Comparison of ENCODE assay signal across 11 cellular contexts in the genomic region with DNA sequence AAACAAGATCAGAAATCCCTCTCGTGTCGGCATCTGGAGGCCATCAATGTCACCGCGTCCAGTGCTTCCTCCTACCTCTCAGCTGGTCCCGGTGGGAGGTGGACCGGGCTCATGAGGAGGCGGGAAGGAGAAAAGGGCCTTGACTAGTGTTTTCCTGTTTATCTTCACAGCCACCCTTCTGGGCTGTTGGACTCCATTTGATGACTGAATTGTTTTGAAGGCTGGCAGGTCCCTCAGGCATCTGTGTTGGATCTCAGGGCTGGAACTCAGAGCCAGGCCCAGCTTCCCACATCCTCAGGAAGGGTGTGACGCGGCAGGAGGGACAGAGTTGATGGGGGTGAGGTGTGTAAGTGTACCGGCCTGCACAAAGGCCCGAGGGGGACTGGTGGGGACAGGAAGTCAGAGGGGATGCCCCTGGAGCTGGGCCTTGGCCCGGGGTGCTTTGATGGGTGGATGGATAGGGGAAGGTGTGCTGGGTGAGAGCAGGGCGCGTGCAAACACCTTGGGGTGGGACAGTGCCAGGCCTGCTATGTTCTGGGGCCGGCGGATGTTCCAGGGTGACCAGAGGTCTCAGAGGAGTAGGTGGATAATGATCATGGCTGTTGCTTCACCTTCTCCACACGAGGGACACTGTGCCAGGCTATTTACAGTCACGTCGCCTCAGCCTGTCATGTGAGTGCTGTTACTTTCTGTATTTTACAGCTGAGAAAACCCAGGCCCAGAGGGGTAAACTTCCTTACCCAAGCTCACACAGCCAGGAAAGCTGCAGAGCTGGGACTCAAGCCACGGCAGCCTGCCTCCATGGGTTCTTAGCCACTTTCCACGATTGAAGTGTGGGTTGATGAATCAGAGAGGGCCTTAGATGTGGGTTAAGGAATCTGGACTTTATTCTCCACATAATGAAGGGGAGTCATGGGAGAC. TPM values are rescaled to one million over a fixed set of nuclear protein-coding genes. Genes with fewer than 3 reads are reported as not detected.
A peak's percentile ranks its signal among the peaks of the same experiment; 100 is the strongest.
DNase-seq lines count a peak whose midpoint lies in the region; ATAC-seq and TF ChIP-seq lines count a peak whose summit lies in the region.
"Had no signal": no experiment of that assay in that cellular context is flagged by ENCODE, and none has a peak within 500 bp of the region (broad histone marks: within the 10 kb centered on the region; RNA-seq: fewer than 3 reads in every experiment).

No MANE protein-coding gene starts in this region.

- H3K23ac ChIP-seq in neuronal stem cell (ENCODE audit: low read depth, low read length, poor library complexity): no peak overlapping the region

- no peaks in the 10 kb centered on the region; the same call in 1 of the 2 replicates for H3K36me3 ChIP-seq in MG63
- H3K36me3 ChIP-seq in gastroesophageal sphincter: peaks cover 0 to 32% of the 10 kb centered on the region in 2 donors
- no peaks in the 10 kb centered on the region for H3K36me3 ChIP-seq in neuronal stem cell (replicated peaks in 1 of 2; ENCODE audit: control insufficient read depth in 2 of 2, insufficient read depth in 2 of 2, low read length in 2 of 2)

- TF ChIP-seq EP300 in gastroesophageal sphincter (IDR thresholded peaks at IDR 0.05): no peak

- H4K91ac ChIP-seq in neuronal stem cell (ENCODE audit: low read depth, low read length, poor library complexity): no peak overlapping the region

- no peak overlapping the region for H4K8ac ChIP-seq in neuronal stem cell (ENCODE audit: low read depth, low read length)

- TF ChIP-seq POLR2A in gastroesophageal sphincter (IDR thresholded peaks at IDR 0.05): no peak

- no peak overlapping the region for H2BK15ac ChIP-seq in neuronal stem cell (ENCODE audit: low read length)

- 31 to 50% methylated on average over 13 to 15 of the region's 21 CpGs for WGBS in gastroesophageal sphincter (ENCODE audit: low coverage in 1 of 2), 2 donors
- WGBS in neuronal stem cell (ENCODE audit: extremely low coverage in 2 of 2, insufficient read length in 2 of 2, insufficient replicate concordance in 1 of 2), 2 donors: no CpG with 5 or more reads among the region's 21 CpGs

- peak; percentile 66 for ATAC-seq in gastroesophageal sphincter
- ATAC-seq in GM19467 (IDR thresholded peaks at IDR 0.05; ENCODE audit: unreplicated experiment): no peak
- no peak for ATAC-seq in GM19397 (IDR thresholded peaks at IDR 0.05; ENCODE audit: unreplicated experiment)

- no peak overlapping the region for H2BK12ac ChIP-seq in neuronal stem cell (ENCODE audit: low read length)

- no peak overlapping the region for H3K4ac ChIP-seq in neuronal stem cell (ENCODE audit: low read length)

- H2BK5ac ChIP-seq in neuronal stem cell (ENCODE audit: low read length): no peak overlapping the region

- TF ChIP-seq CTCF in AG10803 (conservative IDR thresholded peaks at IDR 0.05; ENCODE audit: low read length) (no peak), gastroesophageal sphincter (IDR thresholded peaks at IDR 0.05) (no peak)

- H3K18ac ChIP-seq in neuronal stem cell (ENCODE audit: low read length): peak overlapping the region; percentile 1

- no peak overlapping the region for H3K9ac ChIP-seq in neuronal stem cell (ENCODE audit: low read depth, low read length, poor library complexity)

- H3K4me2 ChIP-seq in neuronal stem cell (ENCODE audit: insufficient read depth, low read length, poor library complexity, severe bottlenecking): no peak overlapping the region

- H3K4me1 ChIP-seq in gastroesophageal sphincter: peaks cover 0 to 29% (median 3%) of the 10 kb centered on the region in 3 donors
- H3K4me1 ChIP-seq in neuronal stem cell (ENCODE audit: control insufficient read depth in 2 of 2, insufficient read depth in 1 of 2, low read depth in 1 of 2, low read length in 2 of 2): no peaks in the 10 kb centered on the region

- H3K79me1 ChIP-seq in neuronal stem cell (ENCODE audit: low read depth, low read length): no peaks in the 10 kb centered on the region

- H2AK5ac ChIP-seq in neuronal stem cell (ENCODE audit: low read depth, low read length): peak overlapping the region; percentile 59

- peak overlapping the region; percentile 61 for H2AFZ ChIP-seq in neuronal stem cell (ENCODE audit: low read length)

- H3K27ac ChIP-seq in gastroesophageal sphincter (peak overlapping the region in 3 of 4 donors; percentile 24 to 52 (median 41)), neuronal stem cell (replicated peaks; ENCODE audit: low read length) (no peak overlapping the region)
- H3K27ac ChIP-seq: epithelial cell of prostate, VCaP had no signal

- no peak overlapping the region for H3K4me3 ChIP-seq in AG10803 (ENCODE audit: low read length)
- no peak overlapping the region for H3K4me3 ChIP-seq in MG63
- H3K4me3 ChIP-seq in gastroesophageal sphincter: no peak overlapping the region
- H3K4me3 ChIP-seq in neuronal stem cell (ENCODE audit: low read length in 2 of 2): no peak overlapping the region

- no peak overlapping the region for H3K14ac ChIP-seq in neuronal stem cell (ENCODE audit: low read length)

- no peaks in the 10 kb centered on the region for H3K9me3 ChIP-seq in MG63
- no peaks in the 10 kb centered on the region for H3K9me3 ChIP-seq in gastroesophageal sphincter
- H3K9me3 ChIP-seq in neuronal stem cell (replicated peaks in 1 of 2; ENCODE audit: control insufficient read depth in 2 of 2, insufficient read depth in 1 of 2, low read depth in 1 of 2, low read length in 2 of 2): no peaks in the 10 kb centered on the region

- H2BK120ac ChIP-seq in neuronal stem cell (ENCODE audit: low read depth, low read length): no peak overlapping the region

- H3K27me3 ChIP-seq in MG63 (no peaks in the 10 kb centered on the region), gastroesophageal sphincter (no peaks in the 10 kb centered on the region), neuronal stem cell (ENCODE audit: control insufficient read depth in 3 of 3, insufficient read depth in 3 of 3, low read depth in 1 of 3, low read length in 3 of 3) (no peaks in the 10 kb centered on the region)

- DNase-seq in AG10803 (ENCODE audit: low read depth): peak; percentile 54
- DNase-seq in MG63: peak; percentile 60
- no peak for DNase-seq in neuronal stem cell (ENCODE audit: low spot score)
- DNase-seq in NCI-H774 (lab: John Stamatoyannopoulos, UW): no peak
- DNase-seq in NCI-H2081 treated with DMSO at 0.1 percent for 48 hours (lab: John Stamatoyannopoulos, UW): no peak
- DNase-seq: NCI-H1105 had no signal

RNA-seq across cellular contexts. Expression of gene CHMP4B, which starts 17.9 kb away (rescaled TPM):
- 73.9 and 82.3 TPM in 2 replicates for total RNA-seq in MG63 (2014; rRNA removed; shearing (Covaris generic); ENCODE audit: low replicate concordance)
- 100 to 1,000 TPM in 3 of 4 donors, 10 to 100 TPM in 1; 93.4 to 118 (median 112) TPM for total RNA-seq in gastroesophageal sphincter
- 68.2 TPM for polyA plus RNA-seq in neuronal stem cell (2013, experiment 1 of 2)
- polyA plus RNA-seq in neuronal stem cell (2013, experiment 2 of 2): 67.4 TPM

Comparison
In these comparisons a context has a peak if more than half of its experiments do, and no peak if none do; other contexts are left out.
1. DNase-seq: peak in AG10803 (single experiment) and MG63 (single experiment); none in neuronal stem cell (single experiment), NCI-H774 (single experiment) and NCI-H2081 treated with DMSO at 0.1 percent for 48 hours (single experiment).